9 cellular contexts compared by ENCODE assay signal in genomic region chr5:172455511-172456061, GRCh38. TPM values are rescaled to one million over a fixed set of nuclear protein-coding genes. Genes with fewer than 3 reads are reported as not detected.
A peak's percentile ranks its signal among the peaks of the same experiment; 100 is the strongest.
DNase-seq lines count a peak whose midpoint lies in the region; ATAC-seq and TF ChIP-seq lines count a peak whose summit lies in the region.
"Had no signal": no experiment of that assay in that cellular context is flagged by ENCODE, and none has a peak within 500 bp of the region (broad histone marks: within the 10 kb centered on the region; RNA-seq: fewer than 3 reads in every experiment).

No MANE protein-coding gene starts in this region.

- H3K23ac ChIP-seq in mesendoderm (ENCODE audit: low read length) = no peak overlapping the region

- POLR2A ChIA-PET in AG04450 (lab: Yijun Ruan, JAX) = interaction anchor here (0.5 kb wide), 1 partner anchor 329 kb away, joined by 3 read pairs; no protein-coding TSS in a partner anchor

- peaks cover 8% of the 10 kb centered on the region for H3K36me3 Mint-ChIP-seq in chondrocyte (ENCODE audit: low read depth)

- no peak overlapping the region for H2BK5ac ChIP-seq in mesendoderm (ENCODE audit: low read length)

- peak overlapping the region; percentile 8 for H3K18ac ChIP-seq in mesendoderm (ENCODE audit: low read length)

- no peaks in the 10 kb centered on the region for H3K9me3 Mint-ChIP-seq in chondrocyte (ENCODE audit: low read depth)

- CTCF ChIA-PET in AG04450 (lab: Charles Lee) = no interaction called here

- H3K4me1 ChIP-seq in HUES6 (ENCODE audit: control insufficient read depth, insufficient read depth, low read length) (peaks cover 35% of the 10 kb centered on the region), mesendoderm (ENCODE audit: control insufficient read depth, low read depth, low read length) (peaks cover 9% of the 10 kb centered on the region)

- H3K27me3 Mint-ChIP-seq in chondrocyte (ENCODE audit: low read depth) = no peaks in the 10 kb centered on the region

- peaks cover 11% of the 10 kb centered on the region for H3K79me1 ChIP-seq in mesendoderm (ENCODE audit: low read length)

- peak overlapping the region; percentile 75 for H3K27ac Mint-ChIP-seq in chondrocyte (ENCODE audit: unreplicated experiment)

- H3K9me3 ChIP-seq in AG04450 (ENCODE audit: control insufficient read depth, insufficient read depth, low read length) (no peaks in the 10 kb centered on the region), HUES6 (ENCODE audit: control insufficient read depth, insufficient read depth, low read depth, low read length) (no peaks in the 10 kb centered on the region)

- no peak overlapping the region for H2AK5ac ChIP-seq in mesendoderm (ENCODE audit: low read length)

- no peak for DNase-seq in AG04450 (ENCODE audit: low read depth, low spot score)
- DNase-seq in chondrocyte (ENCODE audit: low spot score) = no peak
- peak; percentile 94 for DNase-seq in mesendoderm
- no peak for DNase-seq in activated effector memory CD4-positive, alpha-beta T cell treated with anti-CD3 and anti-CD28 coated beads, Interleukin-2, amount 50 U/mL, for 16 hours
- DNase-seq in NCI-H1436 (lab: John Stamatoyannopoulos, UW) = no peak
- DNase-seq in A172 (ENCODE audit: low spot score) = no peak
- DNase-seq: DMS79 had no signal

- no CpG with 5 or more reads among the region's 13 CpGs for WGBS in mesendoderm (ENCODE audit: extremely low coverage, insufficient coverage, low lambda C conversion rate)

- no peak overlapping the region for H4K5ac ChIP-seq in mesendoderm (ENCODE audit: low read length)

- no peak overlapping the region for H2BK120ac ChIP-seq in mesendoderm (ENCODE audit: low read depth, low read length)

- H3K9ac ChIP-seq in HUES6 (ENCODE audit: low read length) (peak overlapping the region; percentile 72), mesendoderm (ENCODE audit: low read length) (peak overlapping the region; percentile 50)

- no peak overlapping the region for H4K8ac ChIP-seq in mesendoderm (ENCODE audit: low read depth, low read length)

- H2BK15ac ChIP-seq in mesendoderm (replicated peaks; ENCODE audit: low read depth) = no peak overlapping the region

- H3K4me3 Mint-ChIP-seq in chondrocyte (ENCODE audit: unreplicated experiment) = peak overlapping the region; percentile 85

- peak overlapping the region; percentile 70 for H3K56ac ChIP-seq in mesendoderm (ENCODE audit: low read length)

- peak overlapping the region; percentile 73 for H3K4ac ChIP-seq in mesendoderm (ENCODE audit: low read depth, low read length)

- peaks cover 45% of the 10 kb centered on the region for H3K4me1 Mint-ChIP-seq in chondrocyte (ENCODE audit: low read depth)

- H3K36me3 ChIP-seq in HUES6 (ENCODE audit: control insufficient read depth, insufficient read depth, low read length) (no peaks in the 10 kb centered on the region; the same call in 1 of the 2 replicates), mesendoderm (ENCODE audit: control insufficient read depth, insufficient read depth, low read length) (no peaks in the 10 kb centered on the region)

- no peak overlapping the region for H3K4me2 ChIP-seq in mesendoderm (ENCODE audit: low read length)

- no peak for ATAC-seq in GM21723 (IDR thresholded peaks at IDR 0.05; ENCODE audit: unreplicated experiment)

- H3K27me3 ChIP-seq in AG04450 (ENCODE audit: control insufficient read depth, insufficient read depth, low read length) (peaks cover 2% of the 10 kb centered on the region), HUES6 (ENCODE audit: control insufficient read depth, insufficient read depth, low read length) (no peaks in the 10 kb centered on the region), mesendoderm (ENCODE audit: insufficient read depth, low read length, poor library complexity) (no peaks in the 10 kb centered on the region)

- H3K4me3 ChIP-seq in AG04450 (ENCODE audit: low read depth, low read length) = peak overlapping the region; percentile 62; the same call in 1 of the 2 replicates
- peak overlapping the region; percentile 47; the same call in 1 of the 2 replicates for H3K4me3 ChIP-seq in HUES6 (ENCODE audit: low read depth, low read length)
- H3K4me3 ChIP-seq in mesendoderm (ENCODE audit: low read length) = no peak overlapping the region

- TF ChIP-seq CTCF in AG04450 (IDR thresholded peaks at IDR 0.05; ENCODE audit: low read depth, low read length) = no peak
- no peak for TF ChIP-seq CTCF in chondrocyte (IDR thresholded peaks at IDR 0.05)

- peaks cover 24% of the 10 kb centered on the region for H3K79me2 ChIP-seq in mesendoderm (ENCODE audit: control insufficient read depth, insufficient read depth, low read length)

- peak overlapping the region; percentile 47 for H3K27ac ChIP-seq in AG04450 (ENCODE audit: low read depth, low read length)
- H3K27ac ChIP-seq in HUES6 (ENCODE audit: low read depth, low read length) = peak overlapping the region; percentile 34; the same call in 1 of the 2 replicates
- H3K27ac ChIP-seq in mesendoderm (ENCODE audit: low read depth, low read length) = no peak overlapping the region

RNA-seq across cellular contexts. Expression of gene SH3PXD2B, which starts 1.3 kb away (rescaled TPM):
- polyA plus RNA-seq in AG04450 (2011; rRNA removed) = 39.1 and 39.8 TPM in 2 replicates
- polyA minus RNA-seq in AG04450 (2011; rRNA and poly(A)+ RNA removed) = 56.8 and 58.2 TPM in 2 replicates
- 48.9 to 81.1 TPM (median 75.7 TPM) in 3 replicates for total RNA-seq in chondrocyte
- polyA plus RNA-seq in mesendoderm (2013, experiment 1 of 2) = 30.7 TPM
- 30.3 TPM for polyA plus RNA-seq in mesendoderm (2013, experiment 2 of 2)
- total RNA-seq in A172 (2014; rRNA removed; shearing (Covaris generic)) = 13.1 and 15.0 TPM in 2 replicates
